In genomic region chr13:32983058-32983457, GRCh38 we compare ENCODE assay signal across 9 cellular contexts. TPM values are rescaled to one million over a fixed set of nuclear protein-coding genes. Genes with fewer than 3 reads are reported as not detected.
"Had no signal": no experiment of that assay in that cellular context is flagged by ENCODE, and none has a peak within 500 bp of the region (broad histone marks: within the 10 kb centered on the region; RNA-seq: fewer than 3 reads in every experiment).

No MANE protein-coding gene starts in this region.

- ATAC-seq: GM23338, HepG2 had no signal

- H3K27ac ChIP-seq: HL-60 had no signal

- FAIRE-seq: H1, H54, HepG2 had no signal

- H3K4me3 ChIP-seq: GM23338 had no signal

- H3K4me2 ChIP-seq: GM23338 had no signal

- DNase-seq: H9, HCEC 1CT had no signal

- H2AFZ ChIP-seq: GM23338 had no signal

RNA-seq across cellular contexts. Expression of gene KL, which starts 33.2 kb away (rescaled TPM):
- total RNA-seq: H1, H9, HepG2, HT1080 had no signal
- polyA plus RNA-seq: GM23338, HepG2, IgD-negative memory B cell had no signal
